Comparison of ENCODE assay signal across 8 cellular contexts in the genomic region with DNA sequence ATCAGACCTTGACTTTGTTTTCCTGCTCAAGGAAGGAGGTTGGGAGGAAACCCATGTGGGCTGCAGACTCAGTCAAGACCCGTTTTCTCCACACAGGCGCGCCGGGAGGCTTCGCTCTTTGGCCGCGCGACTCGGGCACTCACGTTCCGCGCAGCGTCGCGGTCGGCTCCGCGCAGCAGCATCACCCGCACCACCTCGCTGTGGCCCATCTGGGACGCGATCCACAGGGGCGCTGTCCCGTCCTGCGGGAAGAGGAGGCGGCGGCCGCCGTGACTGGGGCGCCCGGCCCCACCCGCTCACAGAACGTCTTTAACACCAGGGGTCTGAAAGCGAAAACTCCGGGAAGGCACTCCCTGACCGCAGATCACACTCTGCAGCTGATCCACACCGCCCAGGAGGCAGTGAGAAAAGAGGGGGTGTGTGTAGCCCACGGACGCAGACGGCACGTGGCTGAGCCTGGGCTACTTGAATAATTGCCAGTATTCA.
A peak's percentile ranks its signal among the peaks of the same experiment; 100 is the strongest.
DNase-seq lines count a peak whose midpoint lies in the region; ATAC-seq, FAIRE-seq and TF ChIP-seq lines count a peak whose summit lies in the region.

No MANE protein-coding gene starts in this region.

- no peak overlapping the region for H3K27ac Mint-ChIP-seq in stimulated activated naive CD8-positive, alpha-beta T cell treated with anti-CD3 and anti-CD28 coated beads, Interleukin-15, amount 100 ng/mL, for 72 hours

- peak overlapping the region; percentile 70 to 71 for H3K4me3 Mint-ChIP-seq in stimulated activated naive CD8-positive, alpha-beta T cell treated with anti-CD3 and anti-CD28 coated beads, Interleukin-15, amount 100 ng/mL, for 72 hours

- no peaks in the 10 kb centered on the region for H3K9me3 Mint-ChIP-seq in stimulated activated naive CD8-positive, alpha-beta T cell treated with anti-CD3 and anti-CD28 coated beads, Interleukin-15, amount 100 ng/mL, for 72 hours

- H3K4me1 Mint-ChIP-seq in stimulated activated naive CD8-positive, alpha-beta T cell treated with anti-CD3 and anti-CD28 coated beads, Interleukin-15, amount 100 ng/mL, for 72 hours, result peaks cover 14% of the 10 kb centered on the region

- peak; percentile 19 for TF ChIP-seq CTCF in GM10248 (IDR thresholded peaks at IDR 0.05; ENCODE audit: control extremely low read depth, extremely low read depth, low read depth, missing control alignments)
- no peak for TF ChIP-seq CTCF in astrocyte of the cerebellum (IDR thresholded peaks at IDR 0.05; ENCODE audit: low read depth, low read length, missing control alignments)
- TF ChIP-seq CTCF in D721Med (IDR thresholded peaks at IDR 0.05; ENCODE audit: insufficient read depth, missing control alignments), result no peak

- H3K4me3 ChIP-seq in astrocyte of the cerebellum (ENCODE audit: low read depth, low read length), result peak overlapping the region; percentile 41

- CTCF ChIA-PET in GM10248 (lab: Yijun Ruan, JAX), result interaction anchor here (1.3 kb wide), 1 partner anchor 17 kb away, joined by 4 read pairs; no protein-coding TSS in a partner anchor

- peak; percentile 40 for ATAC-seq in HG02852 (IDR thresholded peaks at IDR 0.05; ENCODE audit: unreplicated experiment)
- peak; percentile 58 for ATAC-seq in stimulated activated naive CD8-positive, alpha-beta T cell treated with anti-CD3 and anti-CD28 coated beads, Interleukin-15, amount 100 ng/mL, for 72 hours

- peaks cover 53% of the 10 kb centered on the region for H3K27me3 Mint-ChIP-seq in stimulated activated naive CD8-positive, alpha-beta T cell treated with anti-CD3 and anti-CD28 coated beads, Interleukin-15, amount 100 ng/mL, for 72 hours

- peak; percentile 44 for DNase-seq in GM10248 (ENCODE audit: extremely low spot score)
- DNase-seq in astrocyte of the cerebellum (ENCODE audit: low read depth), result no peak
- peak; percentile 28 for DNase-seq in kidney tubule cell (ENCODE audit: low spot score)
- peak in 1 of 2 donors; percentile 17 for DNase-seq in stimulated activated naive CD8-positive, alpha-beta T cell treated with anti-CD3 and anti-CD28 coated beads, Interleukin-15, amount 100 ng/mL, for 72 hours
- no peak for DNase-seq in D721Med (ENCODE audit: insufficient read length, low spot score)
- no peak for DNase-seq in central memory CD4-positive, alpha-beta T cell
- no peak for DNase-seq in NCI-H345 (lab: John Stamatoyannopoulos, UW)

- no peak for FAIRE-seq in D721Med (lab: Jason Lieb, UNC)

- in situ Hi-C loops in astrocyte of the cerebellum (cut with HindIII; ENCODE audit: low sequenced_read_pairs), result no loop called here

- POLR2A ChIA-PET in GM10248 (lab: Yijun Ruan, JAX), result no interaction called here

Comparison
In these comparisons a context has a peak if more than half of its experiments do, and no peak if none do; other contexts are left out.
1. DNase-seq: peak in GM10248 (single experiment) and kidney tubule cell (single experiment); none in astrocyte of the cerebellum (single experiment), D721Med (single experiment), central memory CD4-positive, alpha-beta T cell (single experiment) and NCI-H345 (single experiment).